Comparison of ENCODE assay signal across 2 cellular contexts in the genomic region with DNA sequence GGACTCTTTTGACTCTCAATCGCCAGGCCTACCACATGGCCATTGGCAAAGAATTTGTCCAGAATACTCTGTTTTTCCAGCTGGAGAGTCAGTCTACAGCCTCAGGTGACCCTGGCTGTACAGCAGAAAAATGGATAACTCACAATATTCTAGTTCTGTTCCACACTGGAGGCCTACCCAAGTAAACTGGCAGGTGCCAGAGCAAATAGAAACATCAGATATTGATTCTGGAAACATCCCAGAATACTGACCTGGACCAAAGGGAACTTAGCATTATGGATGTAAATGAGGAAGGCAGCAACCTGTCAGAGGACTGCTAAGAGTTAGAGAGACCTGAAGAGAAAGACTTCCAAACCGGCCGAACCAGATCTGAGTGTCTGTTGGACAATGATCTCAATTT.
TF ChIP-seq lines count a peak whose summit lies in the region.

No MANE protein-coding gene starts in this region.

TF ChIP-seq in liver, 16 proteins besides CTCF, POLR2A, EP300 and RAD21 (continued from another document):
- TF ChIP-seq, protein P1, sequence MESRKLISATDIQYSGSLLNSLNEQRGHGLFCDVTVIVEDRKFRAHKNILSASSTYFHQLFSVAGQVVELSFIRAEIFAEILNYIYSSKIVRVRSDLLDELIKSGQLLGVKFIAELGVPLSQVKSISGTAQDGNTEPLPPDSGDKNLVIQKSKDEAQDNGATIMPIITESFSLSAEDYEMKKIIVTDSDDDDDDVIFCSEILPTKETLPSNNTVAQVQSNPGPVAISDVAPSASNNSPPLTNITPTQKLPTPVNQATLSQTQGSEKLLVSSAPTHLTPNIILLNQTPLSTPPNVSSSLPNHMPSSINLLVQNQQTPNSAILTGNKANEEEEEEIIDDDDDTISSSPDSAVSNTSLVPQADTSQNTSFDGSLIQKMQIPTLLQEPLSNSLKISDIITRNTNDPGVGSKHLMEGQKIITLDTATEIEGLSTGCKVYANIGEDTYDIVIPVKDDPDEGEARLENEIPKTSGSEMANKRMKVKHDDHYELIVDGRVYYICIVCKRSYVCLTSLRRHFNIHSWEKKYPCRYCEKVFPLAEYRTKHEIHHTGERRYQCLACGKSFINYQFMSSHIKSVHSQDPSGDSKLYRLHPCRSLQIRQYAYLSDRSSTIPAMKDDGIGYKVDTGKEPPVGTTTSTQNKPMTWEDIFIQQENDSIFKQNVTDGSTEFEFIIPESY (IDR thresholded peaks at IDR 0.05), result peak; percentile 47
- TF ChIP-seq RXRA (IDR thresholded peaks at IDR 0.05) (peak; percentile 79 to 86), FOXA1 (IDR thresholded peaks at IDR 0.05) (no peak), HNF4A (conservative IDR thresholded peaks at IDR 0.05) (peak; percentile 58 to 69), TAF1 (conservative IDR thresholded peaks at IDR 0.05) (no peak), GABPA (IDR thresholded peaks at IDR 0.05 in 1 of 2, conservative IDR thresholded peaks at IDR 0.05 in 1 of 2) (no peak), EGR1 (IDR thresholded peaks at IDR 0.05; ENCODE audit: low read depth in 2 of 2) (no peak), NR2F2 (IDR thresholded peaks at IDR 0.05) (no peak)
- TF ChIP-seq, protein P2, sequence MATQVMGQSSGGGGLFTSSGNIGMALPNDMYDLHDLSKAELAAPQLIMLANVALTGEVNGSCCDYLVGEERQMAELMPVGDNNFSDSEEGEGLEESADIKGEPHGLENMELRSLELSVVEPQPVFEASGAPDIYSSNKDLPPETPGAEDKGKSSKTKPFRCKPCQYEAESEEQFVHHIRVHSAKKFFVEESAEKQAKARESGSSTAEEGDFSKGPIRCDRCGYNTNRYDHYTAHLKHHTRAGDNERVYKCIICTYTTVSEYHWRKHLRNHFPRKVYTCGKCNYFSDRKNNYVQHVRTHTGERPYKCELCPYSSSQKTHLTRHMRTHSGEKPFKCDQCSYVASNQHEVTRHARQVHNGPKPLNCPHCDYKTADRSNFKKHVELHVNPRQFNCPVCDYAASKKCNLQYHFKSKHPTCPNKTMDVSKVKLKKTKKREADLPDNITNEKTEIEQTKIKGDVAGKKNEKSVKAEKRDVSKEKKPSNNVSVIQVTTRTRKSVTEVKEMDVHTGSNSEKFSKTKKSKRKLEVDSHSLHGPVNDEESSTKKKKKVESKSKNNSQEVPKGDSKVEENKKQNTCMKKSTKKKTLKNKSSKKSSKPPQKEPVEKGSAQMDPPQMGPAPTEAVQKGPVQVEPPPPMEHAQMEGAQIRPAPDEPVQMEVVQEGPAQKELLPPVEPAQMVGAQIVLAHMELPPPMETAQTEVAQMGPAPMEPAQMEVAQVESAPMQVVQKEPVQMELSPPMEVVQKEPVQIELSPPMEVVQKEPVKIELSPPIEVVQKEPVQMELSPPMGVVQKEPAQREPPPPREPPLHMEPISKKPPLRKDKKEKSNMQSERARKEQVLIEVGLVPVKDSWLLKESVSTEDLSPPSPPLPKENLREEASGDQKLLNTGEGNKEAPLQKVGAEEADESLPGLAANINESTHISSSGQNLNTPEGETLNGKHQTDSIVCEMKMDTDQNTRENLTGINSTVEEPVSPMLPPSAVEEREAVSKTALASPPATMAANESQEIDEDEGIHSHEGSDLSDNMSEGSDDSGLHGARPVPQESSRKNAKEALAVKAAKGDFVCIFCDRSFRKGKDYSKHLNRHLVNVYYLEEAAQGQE (IDR thresholded peaks at IDR 0.05), result peak; percentile 34
- TF ChIP-seq, protein P3, sequence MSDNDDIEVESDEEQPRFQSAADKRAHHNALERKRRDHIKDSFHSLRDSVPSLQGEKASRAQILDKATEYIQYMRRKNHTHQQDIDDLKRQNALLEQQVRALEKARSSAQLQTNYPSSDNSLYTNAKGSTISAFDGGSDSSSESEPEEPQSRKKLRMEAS (IDR thresholded peaks at IDR 0.05), result peak; percentile 44

TF ChIP-seq in HepG2, 621 proteins besides CTCF, POLR2A, EP300 and RAD21 (continued from another document):
- TF ChIP-seq, protein P4, sequence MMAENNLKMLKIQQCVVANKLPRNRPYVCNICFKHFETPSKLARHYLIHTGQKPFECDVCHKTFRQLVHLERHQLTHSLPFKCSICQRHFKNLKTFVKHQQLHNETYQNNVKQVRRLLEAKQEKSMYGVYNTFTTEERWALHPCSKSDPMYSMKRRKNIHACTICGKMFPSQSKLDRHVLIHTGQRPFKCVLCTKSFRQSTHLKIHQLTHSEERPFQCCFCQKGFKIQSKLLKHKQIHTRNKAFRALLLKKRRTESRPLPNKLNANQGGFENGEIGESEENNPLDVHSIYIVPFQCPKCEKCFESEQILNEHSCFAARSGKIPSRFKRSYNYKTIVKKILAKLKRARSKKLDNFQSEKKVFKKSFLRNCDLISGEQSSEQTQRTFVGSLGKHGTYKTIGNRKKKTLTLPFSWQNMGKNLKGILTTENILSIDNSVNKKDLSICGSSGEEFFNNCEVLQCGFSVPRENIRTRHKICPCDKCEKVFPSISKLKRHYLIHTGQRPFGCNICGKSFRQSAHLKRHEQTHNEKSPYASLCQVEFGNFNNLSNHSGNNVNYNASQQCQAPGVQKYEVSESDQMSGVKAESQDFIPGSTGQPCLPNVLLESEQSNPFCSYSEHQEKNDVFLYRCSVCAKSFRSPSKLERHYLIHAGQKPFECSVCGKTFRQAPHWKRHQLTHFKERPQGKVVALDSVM (CRISPR knock-in tag; IDR thresholded peaks at IDR 0.05), result no peak
- TF ChIP-seq ZNF615 (CRISPR knock-in tag; IDR thresholded peaks at IDR 0.05; ENCODE audit: borderline replicate concordance) (no peak), ZNF768 (CRISPR knock-in tag; IDR thresholded peaks at IDR 0.05) (no peak), ZNF317 (CRISPR knock-in tag; IDR thresholded peaks at IDR 0.05) (no peak)
- TF ChIP-seq, protein P5, sequence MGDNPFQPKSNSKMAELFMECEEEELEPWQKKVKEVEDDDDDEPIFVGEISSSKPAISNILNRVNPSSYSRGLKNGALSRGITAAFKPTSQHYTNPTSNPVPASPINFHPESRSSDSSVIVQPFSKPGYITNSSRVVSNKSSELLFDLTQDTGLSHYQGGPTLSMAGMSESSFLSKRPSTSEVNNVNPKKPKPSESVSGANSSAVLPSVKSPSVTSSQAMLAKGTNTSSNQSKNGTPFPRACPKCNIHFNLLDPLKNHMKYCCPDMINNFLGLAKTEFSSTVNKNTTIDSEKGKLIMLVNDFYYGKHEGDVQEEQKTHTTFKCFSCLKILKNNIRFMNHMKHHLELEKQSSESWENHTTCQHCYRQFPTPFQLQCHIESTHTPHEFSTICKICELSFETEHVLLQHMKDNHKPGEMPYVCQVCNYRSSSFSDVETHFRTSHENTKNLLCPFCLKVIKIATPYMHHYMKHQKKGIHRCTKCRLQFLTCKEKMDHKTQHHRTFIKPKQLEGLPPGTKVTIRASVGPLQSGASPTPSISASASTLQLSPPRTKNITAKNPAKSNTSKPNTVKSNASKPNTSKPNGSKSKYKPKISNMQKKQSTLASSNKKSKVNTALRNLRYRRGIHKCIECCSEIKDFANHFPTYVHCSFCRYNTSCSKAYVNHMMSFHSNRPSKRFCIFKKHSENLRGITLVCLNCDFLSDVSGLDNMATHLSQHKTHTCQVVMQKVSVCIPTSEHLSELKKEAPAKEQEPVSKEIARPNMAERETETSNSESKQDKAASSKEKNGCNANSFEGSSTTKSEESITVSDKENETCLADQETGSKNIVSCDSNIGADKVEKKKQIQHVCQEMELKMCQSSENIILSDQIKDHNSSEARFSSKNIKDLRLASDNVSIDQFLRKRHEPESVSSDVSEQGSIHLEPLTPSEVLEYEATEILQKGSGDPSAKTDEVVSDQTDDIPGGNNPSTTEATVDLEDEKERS (CRISPR knock-in tag; IDR thresholded peaks at IDR 0.05), result no peak
- TF ChIP-seq, protein P6, sequence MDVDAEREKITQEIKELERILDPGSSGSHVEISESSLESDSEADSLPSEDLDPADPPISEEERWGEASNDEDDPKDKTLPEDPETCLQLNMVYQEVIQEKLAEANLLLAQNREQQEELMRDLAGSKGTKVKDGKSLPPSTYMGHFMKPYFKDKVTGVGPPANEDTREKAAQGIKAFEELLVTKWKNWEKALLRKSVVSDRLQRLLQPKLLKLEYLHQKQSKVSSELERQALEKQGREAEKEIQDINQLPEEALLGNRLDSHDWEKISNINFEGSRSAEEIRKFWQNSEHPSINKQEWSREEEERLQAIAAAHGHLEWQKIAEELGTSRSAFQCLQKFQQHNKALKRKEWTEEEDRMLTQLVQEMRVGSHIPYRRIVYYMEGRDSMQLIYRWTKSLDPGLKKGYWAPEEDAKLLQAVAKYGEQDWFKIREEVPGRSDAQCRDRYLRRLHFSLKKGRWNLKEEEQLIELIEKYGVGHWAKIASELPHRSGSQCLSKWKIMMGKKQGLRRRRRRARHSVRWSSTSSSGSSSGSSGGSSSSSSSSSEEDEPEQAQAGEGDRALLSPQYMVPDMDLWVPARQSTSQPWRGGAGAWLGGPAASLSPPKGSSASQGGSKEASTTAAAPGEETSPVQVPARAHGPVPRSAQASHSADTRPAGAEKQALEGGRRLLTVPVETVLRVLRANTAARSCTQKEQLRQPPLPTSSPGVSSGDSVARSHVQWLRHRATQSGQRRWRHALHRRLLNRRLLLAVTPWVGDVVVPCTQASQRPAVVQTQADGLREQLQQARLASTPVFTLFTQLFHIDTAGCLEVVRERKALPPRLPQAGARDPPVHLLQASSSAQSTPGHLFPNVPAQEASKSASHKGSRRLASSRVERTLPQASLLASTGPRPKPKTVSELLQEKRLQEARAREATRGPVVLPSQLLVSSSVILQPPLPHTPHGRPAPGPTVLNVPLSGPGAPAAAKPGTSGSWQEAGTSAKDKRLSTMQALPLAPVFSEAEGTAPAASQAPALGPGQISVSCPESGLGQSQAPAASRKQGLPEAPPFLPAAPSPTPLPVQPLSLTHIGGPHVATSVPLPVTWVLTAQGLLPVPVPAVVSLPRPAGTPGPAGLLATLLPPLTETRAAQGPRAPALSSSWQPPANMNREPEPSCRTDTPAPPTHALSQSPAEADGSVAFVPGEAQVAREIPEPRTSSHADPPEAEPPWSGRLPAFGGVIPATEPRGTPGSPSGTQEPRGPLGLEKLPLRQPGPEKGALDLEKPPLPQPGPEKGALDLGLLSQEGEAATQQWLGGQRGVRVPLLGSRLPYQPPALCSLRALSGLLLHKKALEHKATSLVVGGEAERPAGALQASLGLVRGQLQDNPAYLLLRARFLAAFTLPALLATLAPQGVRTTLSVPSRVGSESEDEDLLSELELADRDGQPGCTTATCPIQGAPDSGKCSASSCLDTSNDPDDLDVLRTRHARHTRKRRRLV (CRISPR knock-in tag; IDR thresholded peaks at IDR 0.05), result no peak
